8 cellular contexts compared by ENCODE assay signal in genomic region chr20:37526839-37527637, GRCh38. TPM values are rescaled to one million over a fixed set of nuclear protein-coding genes. Genes with fewer than 3 reads are reported as not detected.
DNase-seq lines count a peak whose midpoint lies in the region; ATAC-seq, FAIRE-seq and TF ChIP-seq lines count a peak whose summit lies in the region.

No MANE protein-coding gene starts in this region.

- H3K14ac ChIP-seq in H1 (ENCODE audit: insufficient read length): no peak overlapping the region

- FAIRE-seq in H1 (lab: Jason Lieb, UNC): no peak

- H2BK12ac ChIP-seq in H1 (ENCODE audit: low read depth, low read length): peak overlapping the region; percentile 75

- peaks cover 15 to 28% of the 10 kb centered on the region in 2 experiments for H4K20me1 ChIP-seq in H1 (replicated peaks in 1 of 2; ENCODE audit: control insufficient read depth in 1 of 2, insufficient read depth in 2 of 2, low read length in 2 of 2)

- H3K27me3 ChIP-seq in Peyer's patch (no peaks in the 10 kb centered on the region), H1 (replicated peaks in 1 of 4; ENCODE audit: control insufficient read depth in 3 of 4, extremely low read depth in 1 of 4, insufficient read depth in 3 of 4, low read length in 3 of 4) (no peaks in the 10 kb centered on the region; a peak in 1 of 7 replicates), muscle layer of duodenum (ENCODE audit: low read depth, low read length) (no peaks in the 10 kb centered on the region)

- peak overlapping the region; percentile 59 for H4K91ac ChIP-seq in H1 (replicated peaks; ENCODE audit: insufficient read length, low read length)

- no peak for DNase-seq in activated CD4-positive, alpha-beta T cell treated with anti-CD3 and anti-CD28 coated beads, Interleukin-2, amount 10 ng/mL, durations not matched to agents 7 days and 5 days
- DNase-seq in activated CD4-positive, alpha-beta T cell treated with anti-CD3 and anti-CD28 coated beads, Interleukin-2, amount 50 U/mL, for 4 hours: no peak
- DNase-seq in Peyer's patch (peak in 1 of 3 donors; percentile 56), H1 (ENCODE audit: low read depth in 1 of 2, low spot score in 2 of 2) (no peak), GM10248 (ENCODE audit: extremely low spot score) (no peak)

- peak overlapping the region; percentile 95; the same call in 1 of the 2 replicates for H4K8ac ChIP-seq in H1 (ENCODE audit: extremely low read depth, insufficient read depth, low read length)

- H3K9me3 ChIP-seq in Peyer's patch (no peaks in the 10 kb centered on the region), H1 (ENCODE audit: insufficient read depth in 2 of 2, low read depth in 1 of 2, low read length in 1 of 2) (no peaks in the 10 kb centered on the region), muscle layer of duodenum (ENCODE audit: control insufficient read depth in 1 of 2, low read length in 2 of 2) (no peaks in the 10 kb centered on the region)

- H2BK5ac ChIP-seq in H1 (ENCODE audit: low read depth, low read length): peak overlapping the region; percentile 99

- TF ChIP-seq RAD21 in H1 (IDR thresholded peaks at IDR 0.05 in 1 of 2, conservative IDR thresholded peaks at IDR 0.05 in 1 of 2; ENCODE audit: low read depth in 2 of 2, low read length in 2 of 2): no peak

- peaks cover 16 to 51% of the 10 kb centered on the region in 2 experiments for H3K79me2 ChIP-seq in H1 (ENCODE audit: control insufficient read depth in 1 of 2, insufficient read depth in 2 of 2, low read length in 2 of 2)

- TF ChIP-seq CTCF in Peyer's patch (IDR thresholded peaks at IDR 0.05): no peak
- TF ChIP-seq CTCF in H1 (IDR thresholded peaks at IDR 0.05; ENCODE audit: control extremely low read depth in 1 of 3, insufficient read depth in 1 of 3, low read depth in 1 of 3, low read length in 3 of 3): no peak
- TF ChIP-seq CTCF in GM10248 (IDR thresholded peaks at IDR 0.05; ENCODE audit: control extremely low read depth, extremely low read depth, low read depth, missing control alignments): no peak

- H3K36me3 ChIP-seq in Peyer's patch (no peaks in the 10 kb centered on the region), H1 (ENCODE audit: control insufficient read depth in 2 of 4, insufficient read depth in 4 of 4, low read length in 3 of 4) (no peaks in the 10 kb centered on the region; a peak in 1 of 8 replicates), muscle layer of duodenum (ENCODE audit: control insufficient read depth in 1 of 2, insufficient read depth in 2 of 2, low read length in 2 of 2) (peaks cover 0 to 3% of the 10 kb centered on the region in 2 donors)

- peak overlapping the region; percentile 70 to 95 (median 86) for H3K9ac ChIP-seq in H1 (replicated peaks in 1 of 4; ENCODE audit: extremely low read depth in 1 of 4, low read depth in 3 of 4, low read length in 3 of 4)

- H3K27ac ChIP-seq in Peyer's patch: peak overlapping the region; percentile 91 to 98 (median 96)
- peak overlapping the region; percentile 99 for H3K27ac ChIP-seq in H1 (ENCODE audit: low read depth, low read length)
- H3K27ac ChIP-seq in muscle layer of duodenum (ENCODE audit: low read length): peak overlapping the region; percentile 97

- H3K9me3 Mint-ChIP-seq in activated CD4-positive, alpha-beta T cell treated with anti-CD3 and anti-CD28 coated beads, Interleukin-2, amount 10 ng/mL, durations not matched to agents 7 days and 5 days: no peaks in the 10 kb centered on the region

- peaks cover 17% of the 10 kb centered on the region for H3K79me1 ChIP-seq in H1 (ENCODE audit: low read depth, low read length)

- peak overlapping the region; percentile 19 for H3K23ac ChIP-seq in H1 (ENCODE audit: insufficient read length)

- no peaks in the 10 kb centered on the region for H3K27me3 Mint-ChIP-seq in activated CD4-positive, alpha-beta T cell treated with anti-CD3 and anti-CD28 coated beads, Interleukin-2, amount 10 ng/mL, durations not matched to agents 7 days and 5 days

- CTCF ChIA-PET in activated CD4-positive, alpha-beta T cell treated with anti-CD3 and anti-CD28 coated beads, Interleukin-2, amount 10 ng/mL, durations not matched to agents 7 days and 5 days (lab: Charles Lee): interaction anchor here (1.0 kb wide), 1 partner anchor 14 kb away, joined by 3 read pairs; no protein-coding TSS in a partner anchor
- CTCF ChIA-PET in H1 (lab: Charles Lee; ENCODE audit: partially characterized antibody): interaction anchor here (0.6 to 3.8 kb wide), 3 partner anchors 129 to 260 kb away, joined by 3 to 18 read pairs (median 3); no protein-coding TSS in a partner anchor
- CTCF ChIA-PET in GM10248 (lab: Yijun Ruan, JAX): interaction anchor here (1.2 to 2.1 kb wide), 4 partner anchors 8 to 331 kb away, joined by 3 to 7 read pairs (median 5); no protein-coding TSS in a partner anchor

- peaks cover 0 to 48% (median 11%) of the 10 kb centered on the region in 4 donors for H3K4me1 ChIP-seq in Peyer's patch
- peaks cover 9 to 32% (median 16%) of the 10 kb centered on the region in 4 experiments for H3K4me1 ChIP-seq in H1 (replicated peaks in 1 of 4; ENCODE audit: control insufficient read depth in 3 of 4, insufficient read depth in 4 of 4, low read length in 3 of 4)
- H3K4me1 ChIP-seq in muscle layer of duodenum (ENCODE audit: control insufficient read depth in 1 of 2, insufficient read depth in 2 of 2, low read length in 2 of 2): peaks cover 17 to 42% of the 10 kb centered on the region in 2 donors

- WGBS in H1 (ENCODE audit: extremely low coverage in 1 of 2, insufficient coverage in 1 of 2, insufficient read length in 1 of 2, insufficient replicate concordance in 2 of 2, low coverage in 1 of 2, low lambda C conversion rate in 2 of 2, missing lambda C conversion rate in 1 of 2), 2 experiments: 1% methylated on average over 21 of the region's 28 CpGs; no CpG with 5 or more reads in 1 of the 2 experiments

- peak overlapping the region; percentile 42 for H4K5ac ChIP-seq in H1 (ENCODE audit: insufficient read length, low read depth, low read length)

- peak overlapping the region; percentile 96 for H3K27ac Mint-ChIP-seq in activated CD4-positive, alpha-beta T cell treated with anti-CD3 and anti-CD28 coated beads, Interleukin-2, amount 10 ng/mL, durations not matched to agents 7 days and 5 days

- H2BK20ac ChIP-seq in H1 (ENCODE audit: low read length): no peak overlapping the region

- no peak for TF ChIP-seq POLR2A in Peyer's patch (IDR thresholded peaks at IDR 0.05)
- no peak for TF ChIP-seq POLR2A in H1 (IDR thresholded peaks at IDR 0.05; ENCODE audit: control extremely low read depth in 1 of 2, low read depth in 2 of 2, low read length in 2 of 2)

- no peak for TF ChIP-seq EP300 in H1 (IDR thresholded peaks at IDR 0.05; ENCODE audit: borderline replicate concordance in 1 of 2, low read depth in 2 of 2, low read length in 2 of 2)

- no peak overlapping the region for H2AFZ ChIP-seq in H1 (ENCODE audit: low read length)

- 0 out of 2 replicates have a peak overlapping the region, but pooled peaks have one; percentile 37 for H2BK15ac ChIP-seq in H1 (ENCODE audit: low read length)

- POLR2A ChIA-PET in activated CD4-positive, alpha-beta T cell treated with anti-CD3 and anti-CD28 coated beads, Interleukin-2, amount 10 ng/mL, durations not matched to agents 7 days and 5 days (lab: Charles Lee): no interaction called here
- POLR2A ChIA-PET in H1 (lab: Charles Lee; ENCODE audit: partially characterized antibody) (interaction anchor here (0.9 to 2.7 kb wide), 13 partner anchors 17 to 309 kb away, joined by 3 to 11 read pairs (median 3); no protein-coding TSS in a partner anchor), GM10248 (lab: Yijun Ruan, JAX) (no interaction called here)

- H3K23me2 ChIP-seq in H1 (ENCODE audit: low read depth, low read length): peaks cover 10% of the 10 kb centered on the region

- peak overlapping the region; percentile 18 for H2BK120ac ChIP-seq in H1 (replicated peaks; ENCODE audit: low read depth, low read length)

- peak overlapping the region; percentile 94 for H3K56ac ChIP-seq in H1 (replicated peaks; ENCODE audit: insufficient read length, low read depth, low read length)

- peaks cover 44% of the 10 kb centered on the region for H3K4me1 Mint-ChIP-seq in activated CD4-positive, alpha-beta T cell treated with anti-CD3 and anti-CD28 coated beads, Interleukin-2, amount 10 ng/mL, durations not matched to agents 7 days and 5 days

- H3K18ac ChIP-seq in H1 (ENCODE audit: extremely low read depth, low read length): peak overlapping the region; percentile 91

- H3K4me3 ChIP-seq in Peyer's patch: peak overlapping the region; percentile 75 to 99 (median 94)
- H3K4me3 ChIP-seq in H1 (ENCODE audit: extremely low read depth in 1 of 4, insufficient read depth in 2 of 4, low read depth in 3 of 4, low read length in 4 of 4): peak overlapping the region; percentile 72 to 99 (median 92)
- H3K4me3 ChIP-seq in muscle layer of duodenum (ENCODE audit: low read depth in 1 of 2, low read length in 2 of 2): peak overlapping the region; percentile 88 to 95

- H3K4ac ChIP-seq in H1 (replicated peaks; ENCODE audit: insufficient read length, low read depth, low read length): peak overlapping the region; percentile 9

- H3K36me3 Mint-ChIP-seq in activated CD4-positive, alpha-beta T cell treated with anti-CD3 and anti-CD28 coated beads, Interleukin-2, amount 10 ng/mL, durations not matched to agents 7 days and 5 days (ENCODE audit: low read depth): no peaks in the 10 kb centered on the region

- peak overlapping the region; percentile 31; the same call in 1 of the 2 replicates for H2AK5ac ChIP-seq in H1 (ENCODE audit: low read depth, low read length)

- peak overlapping the region; percentile 84 to 97 for H3K4me2 ChIP-seq in H1 (ENCODE audit: insufficient read depth in 1 of 2, low read depth in 2 of 2, low read length in 2 of 2)

- peak overlapping the region; percentile 80 for H3K4me3 Mint-ChIP-seq in activated CD4-positive, alpha-beta T cell treated with anti-CD3 and anti-CD28 coated beads, Interleukin-2, amount 10 ng/mL, durations not matched to agents 7 days and 5 days

- no peak for ATAC-seq in HG02588 (IDR thresholded peaks at IDR 0.05; ENCODE audit: unreplicated experiment)
- ATAC-seq in HG03460 (IDR thresholded peaks at IDR 0.05; ENCODE audit: unreplicated experiment): no peak

RNA-seq across cellular contexts. Expression of gene BLCAP, which starts 0.6 kb away (rescaled TPM):
- total RNA-seq in activated CD4-positive, alpha-beta T cell treated with anti-CD3 and anti-CD28 coated beads, Interleukin-2, amount 10 ng/mL, durations not matched to agents 7 days and 5 days: 10 to 100 TPM; 41.1 to 44.1 TPM
- 100 to 1,000 TPM in 3 of 4 donors, 10 to 100 TPM in 1; 44.6 to 129 (median 118) TPM for total RNA-seq in Peyer's patch
- total RNA-seq in H1 (2021; fragmentation: NEBNext Ultra II Directional; extraction: Animal tissue kit (Norgen Biotek cat#: 25700)): 51.1 and 60.3 TPM in 2 replicates
- polyA plus RNA-seq in H1 (2011; rRNA removed): 69.2 and 72.2 TPM in 2 replicates
- 68.8 TPM for polyA plus RNA-seq in H1 (2011; cell fraction: cytosol; rRNA removed)
- 57.1 TPM for polyA plus RNA-seq in H1 (2011; cell fraction: nucleus; rRNA removed)
- 39.7 to 48.2 TPM (median 45.8 TPM) in 4 replicates for polyA plus RNA-seq in H1 (2012, experiment 1 of 2)
- 36.4 TPM for polyA plus RNA-seq in H1 (2012, experiment 2 of 2)
- polyA plus RNA-seq in H1 (2013, experiment 1 of 2): 48.3 TPM
- 52.3 TPM for polyA plus RNA-seq in H1 (2013, experiment 2 of 2)
- polyA minus RNA-seq in H1 (2011; rRNA and poly(A)+ RNA removed): 48.7 and 61.2 TPM in 2 replicates
- 29.9 TPM for polyA minus RNA-seq in H1 (2011; cell fraction: cytosol; rRNA and poly(A)+ RNA removed)
- polyA minus RNA-seq in H1 (2011; cell fraction: nucleus; rRNA and poly(A)+ RNA removed): 46.8 TPM

RNA-seq across cellular contexts. Expression of gene NNAT, which starts 6.0 kb away (rescaled TPM):
- total RNA-seq in activated CD4-positive, alpha-beta T cell treated with anti-CD3 and anti-CD28 coated beads, Interleukin-2, amount 10 ng/mL, durations not matched to agents 7 days and 5 days: under 1 TPM in 1 of 2 experiments, not detected in 1; 0.17 TPM
- not detected for total RNA-seq in Peyer's patch
- total RNA-seq in H1 (2021; fragmentation: NEBNext Ultra II Directional; extraction: Animal tissue kit (Norgen Biotek cat#: 25700)): 66.8 and 71.5 TPM in 2 replicates
- 175 and 184 TPM in 2 replicates for polyA plus RNA-seq in H1 (2011; rRNA removed)
- 189 TPM for polyA plus RNA-seq in H1 (2011; cell fraction: cytosol; rRNA removed)
- polyA plus RNA-seq in H1 (2011; cell fraction: nucleus; rRNA removed): 108 TPM
- polyA plus RNA-seq in H1 (2012, experiment 1 of 2): 95.7 to 129 TPM (median 122 TPM) in 4 replicates
- polyA plus RNA-seq in H1 (2012, experiment 2 of 2): 151 TPM
- 60.7 TPM for polyA plus RNA-seq in H1 (2013, experiment 1 of 2)
- 75.9 TPM for polyA plus RNA-seq in H1 (2013, experiment 2 of 2)
- 52.9 and 63.8 TPM in 2 replicates for polyA minus RNA-seq in H1 (2011; rRNA and poly(A)+ RNA removed)
- polyA minus RNA-seq in H1 (2011; cell fraction: cytosol; rRNA and poly(A)+ RNA removed): 35.2 TPM
- polyA minus RNA-seq in H1 (2011; cell fraction: nucleus; rRNA and poly(A)+ RNA removed): 29.1 TPM

Comparison
In these comparisons a context has a peak if more than half of its experiments do, and no peak if none do; other contexts are left out.
1. RNA of gene NNAT, which starts 6.0 kb away (total RNA-seq): 66.8 to 71.5 TPM in H1; not detected in Peyer's patch and 0.17 TPM in activated CD4-positive, alpha-beta T cell treated with anti-CD3 and anti-CD28 coated beads, Interleukin-2, amount 10 ng/mL, durations not matched to agents 7 days and 5 days; every median in the first group is over 10 times any median in the second.
2. Peak in every context shown above with its lines, with median percentiles within 50 percentile points of each other: H3K27ac ChIP-seq and H3K4me3 ChIP-seq.